Comparison of ENCODE assay signal across 13 cellular contexts in the genomic region with DNA sequence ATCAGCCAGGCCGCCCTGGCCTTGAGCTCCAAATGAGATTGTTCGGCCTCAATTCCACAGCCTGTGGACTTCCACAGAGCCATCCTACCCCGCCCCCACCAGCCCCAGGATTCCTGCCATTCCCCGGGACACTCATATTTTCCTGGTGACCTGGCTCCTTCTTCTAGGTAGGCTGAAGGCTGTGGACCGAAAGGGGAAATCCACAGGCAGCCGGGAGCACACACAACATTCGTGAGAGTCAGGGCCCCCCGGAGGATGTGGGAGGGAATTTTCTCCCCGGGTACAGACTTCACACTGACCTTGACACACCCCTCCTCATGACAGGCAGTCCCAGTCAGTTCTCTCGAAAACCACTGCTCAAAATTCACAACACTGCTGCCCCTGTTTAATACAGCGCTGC. TPM values are rescaled to one million over a fixed set of nuclear protein-coding genes. Genes with fewer than 3 reads are reported as not detected.
DNase-seq lines count a peak whose midpoint lies in the region; ATAC-seq, FAIRE-seq and TF ChIP-seq lines count a peak whose summit lies in the region.
"Had no signal": no experiment of that assay in that cellular context is flagged by ENCODE, and none has a peak within 500 bp of the region (broad histone marks: within the 10 kb centered on the region; RNA-seq: fewer than 3 reads in every experiment).

No MANE protein-coding gene starts in this region.

- no peak overlapping the region for H3K27ac Mint-ChIP-seq in GM23338
- H3K27ac Mint-ChIP-seq: activated T-helper 17 cell treated with anti-CD3 and anti-CD28 coated beads, Interleukin-2, amount 50 U/mL, for 72 hours had no signal

- no peaks in the 10 kb centered on the region for H3F3A ChIP-seq in GM23338 (replicated peaks; ENCODE audit: low read depth)

- H3K36me3 ChIP-seq in GM23338 (ENCODE audit: insufficient read depth), result no peaks in the 10 kb centered on the region
- peaks cover 23% of the 10 kb centered on the region for H3K36me3 ChIP-seq in adipocyte (ENCODE audit: control insufficient read depth, insufficient read depth, low read length, severe bottlenecking)
- peaks cover 0 to 2% of the 10 kb centered on the region in 2 donors for H3K36me3 ChIP-seq in small intestine (ENCODE audit: control insufficient read depth in 2 of 2, insufficient read depth in 2 of 2, low read length in 2 of 2)
- H3K36me3 ChIP-seq: thyroid gland had no signal

- no peaks in the 10 kb centered on the region for H3K9me3 ChIP-seq in adipocyte (ENCODE audit: control insufficient read depth, low read length)
- no peaks in the 10 kb centered on the region for H3K9me3 ChIP-seq in small intestine (ENCODE audit: control insufficient read depth, low read depth)
- H3K9me3 ChIP-seq: thyroid gland had no signal

- no peak overlapping the region for H3K4me3 Mint-ChIP-seq in GM23338
- H3K4me3 Mint-ChIP-seq: activated T-helper 17 cell treated with anti-CD3 and anti-CD28 coated beads, Interleukin-2, amount 50 U/mL, for 72 hours had no signal

- no peak overlapping the region for H3K4me3 ChIP-seq in GM23338
- H3K4me3 ChIP-seq in adipocyte (ENCODE audit: low read length), result no peak overlapping the region
- H3K4me3 ChIP-seq in small intestine (ENCODE audit: low read depth in 1 of 2, low read length in 2 of 2), result no peak overlapping the region
- H3K4me3 ChIP-seq: dorsolateral prefrontal cortex, thyroid gland had no signal

- H3K4me2 ChIP-seq in GM23338, result no peak overlapping the region

- peaks cover 8% of the 10 kb centered on the region for H3K27me3 Mint-ChIP-seq in GM23338 (ENCODE audit: insufficient read depth, low read depth, poor library complexity)

- H3K79me2 ChIP-seq in GM23338 (replicated peaks; ENCODE audit: insufficient read depth), result no peaks in the 10 kb centered on the region

- no peaks in the 10 kb centered on the region for H3K36me3 Mint-ChIP-seq in GM23338 (ENCODE audit: low read depth)

- H3K9me2 ChIP-seq in GM23338 (ENCODE audit: insufficient read depth), result no peaks in the 10 kb centered on the region

- no peak overlapping the region for H2AFZ ChIP-seq in GM23338

- no peak for FAIRE-seq in small intestine (lab: Jason Lieb, UNC)
- FAIRE-seq in GM12892 (lab: Jason Lieb, UNC), result no peak

- H3K27ac ChIP-seq in GM23338 (ENCODE audit: low read depth) (no peak overlapping the region), small intestine (ENCODE audit: low read depth in 1 of 2, low read length in 1 of 2) (no peak overlapping the region)
- H3K27ac ChIP-seq: C4-2B, dorsolateral prefrontal cortex, thyroid gland had no signal

- peak; percentile 82 for ATAC-seq in GM23338
- ATAC-seq: activated T-helper 17 cell treated with anti-CD3 and anti-CD28 coated beads, Interleukin-2, amount 50 U/mL, for 72 hours had no signal

- H3K27me3 ChIP-seq in GM23338 (ENCODE audit: insufficient read depth) (no peaks in the 10 kb centered on the region), adipocyte (replicated peaks; ENCODE audit: control insufficient read depth, insufficient read depth, low read length) (no peaks in the 10 kb centered on the region), small intestine (ENCODE audit: control insufficient read depth in 2 of 2, insufficient read depth in 2 of 2, low read length in 2 of 2) (no peaks in the 10 kb centered on the region)
- H3K27me3 ChIP-seq: dorsolateral prefrontal cortex, thyroid gland had no signal

- WGBS in small intestine, 3 donors, result 62 to 63% (median 62%) methylated on average over 11 of the region's 11 CpGs

- no peaks in the 10 kb centered on the region for H3K9me3 Mint-ChIP-seq in GM23338
- H3K9me3 Mint-ChIP-seq: activated T-helper 17 cell treated with anti-CD3 and anti-CD28 coated beads, Interleukin-2, amount 50 U/mL, for 72 hours had no signal

- no peaks in the 10 kb centered on the region for H4K20me1 ChIP-seq in GM23338 (replicated peaks; ENCODE audit: insufficient read depth)

- peak overlapping the region; percentile 39 for H3K9ac ChIP-seq in adipocyte (ENCODE audit: low read length)

- H3K4me1 ChIP-seq in GM23338 (ENCODE audit: insufficient read depth) (no peaks in the 10 kb centered on the region), adipocyte (ENCODE audit: control insufficient read depth, insufficient read depth, low read length) (peaks cover 25% of the 10 kb centered on the region), small intestine (ENCODE audit: control insufficient read depth in 2 of 2, insufficient read depth in 1 of 2, low read depth in 1 of 2, low read length in 1 of 2) (no peaks in the 10 kb centered on the region)

- peaks cover 10% of the 10 kb centered on the region for H3K4me1 Mint-ChIP-seq in GM23338

- peak; percentile 37 to 53 for TF ChIP-seq CTCF in GM23338 (conservative IDR thresholded peaks at IDR 0.05; ENCODE audit: low read depth in 2 of 2)

- DNase-seq in A172 (ENCODE audit: low spot score) (peak; percentile 16), GM23338 (ENCODE audit: low spot score) (peak; percentile 52), adipocyte (ENCODE audit: low read depth) (peak; percentile 69), iPS-NIHi11 (ENCODE audit: low spot score) (peak; percentile 38), MV-4-11 (lab: John Stamatoyannopoulos, UW) (no peak), NCI-H2227 (lab: John Stamatoyannopoulos, UW; ENCODE audit: unreplicated experiment) (no peak), small intestine (no peak), GM12892 (ENCODE audit: insufficient read length) (no peak)
- DNase-seq: dorsolateral prefrontal cortex, NCI-H1048, thyroid gland had no signal

- no peak for TF ChIP-seq POLR2A in GM12892 (IDR thresholded peaks at IDR 0.05; ENCODE audit: low read depth, low read length)

TF ChIP-seq in GM23338, 12 proteins besides CTCF, POLR2A, EP300 and RAD21:
- TF ChIP-seq ZNF114 (CRISPR knock-in tag; IDR thresholded peaks at IDR 0.05) (no peak), ETS1 (IDR thresholded peaks at IDR 0.05) (no peak), STAT1 (IDR thresholded peaks at IDR 0.05; ENCODE audit: unreplicated experiment) (no peak), EZH2phosphoT487 (IDR thresholded peaks at IDR 0.05; ENCODE audit: unreplicated experiment) (no peak), JUNB (IDR thresholded peaks at IDR 0.05; ENCODE audit: unreplicated experiment) (no peak), ZNF331 (CRISPR knock-in tag; IDR thresholded peaks at IDR 0.05; ENCODE audit: low read depth) (no peak)

RNA-seq across cellular contexts. Expression of gene RIN3, which starts 39.9 kb away (rescaled TPM):
- total RNA-seq in A172 (2014; rRNA removed; shearing (Covaris generic)), result 0.33 and 2.6 TPM in 2 replicates
- total RNA-seq in GM23338 (2014; rRNA removed; shearing (Covaris generic)), result 0.78 and 0.97 TPM in 2 replicates
- polyA plus RNA-seq in GM23338 (2016; fragmentation: Nextera tagmentation; extraction: Ambion mirVana) (0.63 and 1.5 TPM in 2 replicates), small intestine (10 to 100 TPM in 1 of 3 donors, 1 to 10 TPM in 2; 1.8 to 14.7 (median 9.5) TPM)
- polyA plus RNA-seq in GM12892 (2012; ENCODE audit: missing spikeins), result 9.4 TPM

Comparison
In these comparisons a context has a peak if more than half of its experiments do, and no peak if none do; other contexts are left out.
1. DNase-seq: peak in A172 (single experiment), GM23338 (single experiment), adipocyte (single experiment) and iPS-NIHi11 (single experiment); none in MV-4-11 (single experiment), NCI-H2227 (single experiment), small intestine (single experiment) and GM12892 (single experiment).